8 cellular contexts compared by ENCODE assay signal in the genomic region with DNA sequence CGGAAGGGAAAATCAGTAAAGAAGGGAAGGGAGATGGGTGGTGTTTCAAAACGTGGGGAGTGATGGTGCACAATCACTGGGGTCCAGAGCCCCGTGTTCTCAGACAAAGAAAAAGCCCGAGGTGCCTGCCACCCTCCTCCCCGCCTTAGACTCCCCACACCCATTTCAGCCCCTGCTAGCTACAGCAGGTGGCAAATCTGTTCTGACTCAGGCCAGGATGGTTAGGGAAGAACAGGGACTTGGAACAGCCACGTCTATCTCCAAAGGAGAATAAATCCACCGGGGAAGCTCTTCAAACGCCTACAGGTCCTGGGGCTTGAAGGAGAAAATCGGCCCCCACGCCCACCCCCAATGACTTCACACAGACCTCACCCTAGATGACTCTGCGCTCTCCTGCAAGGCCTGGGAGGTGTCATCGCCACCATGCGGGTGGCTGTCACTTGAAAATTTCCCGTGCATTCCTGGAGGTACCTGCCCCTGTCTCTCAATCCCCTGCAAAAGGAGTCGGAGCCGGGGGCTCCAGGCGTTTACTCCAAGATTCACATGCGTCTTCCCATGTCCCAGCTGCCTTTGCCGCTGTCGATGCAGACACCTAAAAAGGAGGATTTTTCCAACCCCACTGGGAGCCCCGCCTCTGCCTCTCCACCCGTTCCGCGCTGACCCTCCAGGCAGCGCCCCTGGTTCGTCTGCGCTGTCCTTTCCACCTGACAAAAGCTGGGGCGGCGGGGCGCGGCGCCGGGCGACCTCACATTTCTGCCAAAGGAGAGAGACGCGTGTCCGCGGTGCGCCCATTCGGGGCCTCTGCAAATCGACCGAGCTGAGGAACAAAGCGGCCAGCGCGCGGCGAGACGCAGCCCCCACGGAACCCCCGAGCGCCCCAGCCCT. TPM values are rescaled to one million over a fixed set of nuclear protein-coding genes. Genes with fewer than 3 reads are reported as not detected.
A peak's percentile ranks its signal among the peaks of the same experiment; 100 is the strongest.
DNase-seq lines count a peak whose midpoint lies in the region; ATAC-seq lines count a peak whose summit lies in the region.

No MANE protein-coding gene starts in this region.

- H3K4me1 Mint-ChIP-seq in activated naive CD8-positive, alpha-beta T cell treated with anti-CD3 and anti-CD28 coated beads, Interleukin-2, amount 10 ng/mL, durations not matched to agents 7 days and 5 days: peaks cover 9% of the 10 kb centered on the region

- intact Hi-C loops in Right ventricle myocardium inferior (cut with DNase I) (loop anchor here (5.0 kb wide), 1 partner anchor 34 kb away; no protein-coding TSS in a partner anchor), cardiac septum (cut with DNase I) (no loop called here)

- H3K4me1 ChIP-seq in stomach smooth muscle (ENCODE audit: control insufficient read depth, insufficient read depth, low read length): peaks cover 39% of the 10 kb centered on the region

- no peaks in the 10 kb centered on the region for H3K27me3 ChIP-seq in stomach smooth muscle (ENCODE audit: control insufficient read depth in 1 of 2, insufficient read depth in 2 of 2, low read length in 2 of 2)

- peak; percentile 72 for DNase-seq in Right ventricle myocardium inferior (ENCODE audit: missing footprints)
- no peak for DNase-seq in cardiac septum (ENCODE audit: low spot score)
- peak; percentile 43 for DNase-seq in activated naive CD8-positive, alpha-beta T cell treated with anti-CD3 and anti-CD28 coated beads, Interleukin-2, amount 10 ng/mL, durations not matched to agents 7 days and 5 days
- peak; percentile 41 for DNase-seq in left lobe of liver (ENCODE audit: low spot score)
- no peak for DNase-seq in DMS114 treated with DMSO at 0.1 percent for 48 hours (lab: John Stamatoyannopoulos, UW; ENCODE audit: unreplicated experiment)

- peak overlapping the region; percentile 37 for H3K27ac ChIP-seq in stomach smooth muscle (ENCODE audit: low read length)

- H3K4me3 Mint-ChIP-seq in activated naive CD8-positive, alpha-beta T cell treated with anti-CD3 and anti-CD28 coated beads, Interleukin-2, amount 10 ng/mL, durations not matched to agents 7 days and 5 days: peak overlapping the region; percentile 75

- ATAC-seq in Right ventricle myocardium inferior (peak; percentile 44), left lobe of liver (no peak), HG03342 (IDR thresholded peaks at IDR 0.05; ENCODE audit: unreplicated experiment) (no peak), GM21423 (IDR thresholded peaks at IDR 0.05; ENCODE audit: unreplicated experiment) (no peak)
- peak; percentile 11 for ATAC-seq in activated naive CD8-positive, alpha-beta T cell treated with anti-CD3 and anti-CD28 coated beads, Interleukin-2, amount 10 ng/mL, durations not matched to agents 7 days and 5 days (ENCODE audit: low read depth)

- H3K9me3 Mint-ChIP-seq in activated naive CD8-positive, alpha-beta T cell treated with anti-CD3 and anti-CD28 coated beads, Interleukin-2, amount 10 ng/mL, durations not matched to agents 7 days and 5 days: peaks cover 7% of the 10 kb centered on the region

- H3K4me3 ChIP-seq in stomach smooth muscle (ENCODE audit: low read length in 2 of 2): peak overlapping the region; percentile 37 to 78

- no peak overlapping the region for H3K27ac Mint-ChIP-seq in activated naive CD8-positive, alpha-beta T cell treated with anti-CD3 and anti-CD28 coated beads, Interleukin-2, amount 10 ng/mL, durations not matched to agents 7 days and 5 days

- H3K27me3 Mint-ChIP-seq in activated naive CD8-positive, alpha-beta T cell treated with anti-CD3 and anti-CD28 coated beads, Interleukin-2, amount 10 ng/mL, durations not matched to agents 7 days and 5 days: peaks cover 68% of the 10 kb centered on the region

- H3K36me3 Mint-ChIP-seq in activated naive CD8-positive, alpha-beta T cell treated with anti-CD3 and anti-CD28 coated beads, Interleukin-2, amount 10 ng/mL, durations not matched to agents 7 days and 5 days: peaks cover 6% of the 10 kb centered on the region

- POLR2A ChIA-PET in activated naive CD8-positive, alpha-beta T cell treated with anti-CD3 and anti-CD28 coated beads, Interleukin-2, amount 10 ng/mL, durations not matched to agents 7 days and 5 days (lab: Charles Lee): no interaction called here

- H3K9ac ChIP-seq in stomach smooth muscle (ENCODE audit: low read length in 2 of 2): peak overlapping the region; percentile 22 to 51

- H3K9me3 ChIP-seq in stomach smooth muscle (ENCODE audit: control insufficient read depth in 2 of 2, low read length in 2 of 2): no peaks in the 10 kb centered on the region

- no peaks in the 10 kb centered on the region for H3K36me3 ChIP-seq in stomach smooth muscle (ENCODE audit: control insufficient read depth in 2 of 2, insufficient read depth in 2 of 2, low read length in 2 of 2)

RNA-seq across cellular contexts. Expression of a gene that starts 0.8 kb away (rescaled TPM):
- 23.6 TPM for total RNA-seq in Right ventricle myocardium inferior
- total RNA-seq in cardiac septum: 21.7 TPM
- under 1 TPM in 1 of 2 experiments, not detected in 1; 0.11 TPM for total RNA-seq in activated naive CD8-positive, alpha-beta T cell treated with anti-CD3 and anti-CD28 coated beads, Interleukin-2, amount 10 ng/mL, durations not matched to agents 7 days and 5 days
- 0.50 TPM for total RNA-seq in left lobe of liver

Comparison
In these comparisons a context has a peak if more than half of its experiments do, and no peak if none do; other contexts are left out.
1. DNase-seq: peak in Right ventricle myocardium inferior (single experiment), activated naive CD8-positive, alpha-beta T cell treated with anti-CD3 and anti-CD28 coated beads, Interleukin-2, amount 10 ng/mL, durations not matched to agents 7 days and 5 days (single experiment) and left lobe of liver (single experiment); none in cardiac septum (single experiment) and DMS114 treated with DMSO at 0.1 percent for 48 hours (single experiment).
2. ATAC-seq: peak in Right ventricle myocardium inferior (single experiment) and activated naive CD8-positive, alpha-beta T cell treated with anti-CD3 and anti-CD28 coated beads, Interleukin-2, amount 10 ng/mL, durations not matched to agents 7 days and 5 days (single experiment); none in left lobe of liver (single experiment), HG03342 (single experiment) and GM21423 (single experiment).
3. RNA of a gene that starts 0.8 kb away (total RNA-seq): 23.6 TPM in Right ventricle myocardium inferior (single experiment) and 21.7 TPM in cardiac septum (single experiment); 0.50 TPM in left lobe of liver (single experiment) and 0.11 TPM in activated naive CD8-positive, alpha-beta T cell treated with anti-CD3 and anti-CD28 coated beads, Interleukin-2, amount 10 ng/mL, durations not matched to agents 7 days and 5 days; every median in the first group is over 10 times any median in the second.